ENCODE assay signal across 1 cellular context in the genomic region with DNA sequence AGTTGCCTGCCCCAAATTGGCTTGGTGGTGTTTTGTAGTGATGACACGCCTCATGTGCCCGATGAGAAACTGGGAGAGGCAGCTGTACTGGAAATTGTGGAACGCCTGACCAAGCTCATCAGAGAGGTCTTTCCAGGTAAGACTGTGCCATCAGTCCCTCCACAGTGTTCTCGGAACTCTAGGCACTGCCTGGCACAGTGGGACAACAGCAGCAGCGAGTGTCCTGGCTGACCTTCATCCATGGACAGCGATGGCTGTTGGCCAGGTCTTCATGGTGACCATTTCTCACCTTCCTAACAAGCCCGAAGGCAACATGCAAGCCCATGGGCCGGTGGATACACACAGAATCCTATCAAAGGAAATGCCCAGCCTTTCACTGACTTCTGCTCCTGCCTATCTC.
TF ChIP-seq lines count a peak whose summit lies in the region.

No MANE protein-coding gene starts in this region.

TF ChIP-seq in IMR-90, 13 proteins besides CTCF, POLR2A, EP300 and RAD21 (continued from another document):
- TF ChIP-seq, protein P1, sequence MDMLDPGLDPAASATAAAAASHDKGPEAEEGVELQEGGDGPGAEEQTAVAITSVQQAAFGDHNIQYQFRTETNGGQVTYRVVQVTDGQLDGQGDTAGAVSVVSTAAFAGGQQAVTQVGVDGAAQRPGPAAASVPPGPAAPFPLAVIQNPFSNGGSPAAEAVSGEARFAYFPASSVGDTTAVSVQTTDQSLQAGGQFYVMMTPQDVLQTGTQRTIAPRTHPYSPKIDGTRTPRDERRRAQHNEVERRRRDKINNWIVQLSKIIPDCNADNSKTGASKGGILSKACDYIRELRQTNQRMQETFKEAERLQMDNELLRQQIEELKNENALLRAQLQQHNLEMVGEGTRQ (IDR thresholded peaks at IDR 0.05; ENCODE audit: low read depth, low read length), result no peak
- TF ChIP-seq, protein P2, sequence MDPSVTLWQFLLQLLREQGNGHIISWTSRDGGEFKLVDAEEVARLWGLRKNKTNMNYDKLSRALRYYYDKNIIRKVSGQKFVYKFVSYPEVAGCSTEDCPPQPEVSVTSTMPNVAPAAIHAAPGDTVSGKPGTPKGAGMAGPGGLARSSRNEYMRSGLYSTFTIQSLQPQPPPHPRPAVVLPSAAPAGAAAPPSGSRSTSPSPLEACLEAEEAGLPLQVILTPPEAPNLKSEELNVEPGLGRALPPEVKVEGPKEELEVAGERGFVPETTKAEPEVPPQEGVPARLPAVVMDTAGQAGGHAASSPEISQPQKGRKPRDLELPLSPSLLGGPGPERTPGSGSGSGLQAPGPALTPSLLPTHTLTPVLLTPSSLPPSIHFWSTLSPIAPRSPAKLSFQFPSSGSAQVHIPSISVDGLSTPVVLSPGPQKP (IDR thresholded peaks at IDR 0.05; ENCODE audit: borderline replicate concordance, low read depth, low read length), result no peak
- no peak for TF ChIP-seq RFX5 (IDR thresholded peaks at IDR 0.05; ENCODE audit: low read depth, low read length)
- TF ChIP-seq NFE2L2 (IDR thresholded peaks at IDR 0.05; ENCODE audit: low read depth, low read length), result no peak
- no peak for TF ChIP-seq RCOR1 (IDR thresholded peaks at IDR 0.05; ENCODE audit: insufficient replicate concordance, low read length)
- TF ChIP-seq MAZ (IDR thresholded peaks at IDR 0.05; ENCODE audit: borderline replicate concordance, low read depth, low read length), result no peak
